Comparison of ENCODE assay signal across 17 cellular contexts in the genomic region with DNA sequence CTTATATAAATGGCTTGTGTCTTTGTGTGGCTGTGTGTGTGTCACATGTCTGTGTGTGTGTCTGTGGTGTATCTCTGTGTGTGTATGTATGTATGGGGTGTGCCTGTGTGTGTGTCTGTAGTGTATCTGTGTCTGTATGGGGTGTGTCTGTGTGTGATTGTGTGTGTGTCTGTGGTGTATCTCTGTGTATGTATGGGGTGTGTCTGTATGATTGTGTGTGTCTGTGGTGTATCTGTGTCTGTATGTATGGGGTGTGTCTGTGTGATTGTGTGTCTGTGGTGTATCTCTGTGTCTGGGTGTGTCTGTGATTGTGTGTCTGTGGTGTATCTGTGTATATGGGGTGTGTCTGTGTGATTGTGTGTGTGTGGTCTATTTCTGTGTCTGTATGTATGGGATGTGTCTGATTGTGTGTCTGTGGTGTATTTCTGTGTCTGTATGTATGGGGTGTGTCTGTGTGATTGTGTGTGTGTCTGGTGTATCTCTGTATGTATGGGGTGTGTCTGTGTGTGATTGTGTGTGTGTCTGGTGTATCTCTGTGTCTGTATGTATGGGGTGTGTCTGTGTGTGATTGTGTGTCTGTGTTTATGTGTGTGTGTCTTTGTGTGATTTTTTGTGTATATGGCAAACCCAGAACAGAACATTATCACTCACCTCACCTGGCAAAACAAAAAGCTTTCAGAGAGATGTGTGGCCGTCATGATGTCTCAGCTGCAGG.
"Had no signal": no experiment of that assay in that cellular context is flagged by ENCODE, and none has a peak within 500 bp of the region (broad histone marks: within the 10 kb centered on the region; RNA-seq: fewer than 3 reads in every experiment).

No MANE protein-coding gene starts in this region.

- DNase-seq: cortex of kidney; dorsolateral prefrontal cortex; effector CD8-positive, alpha-beta T cell; heart left ventricle; hippocampal formation; left colon; left ventricle myocardium superior; mesenchymal stem cell; midbrain; nephron progenitor cell; small intestine; stimulated activated CD4-positive, alpha-beta T cell treated with anti-CD3 and anti-CD28 coated beads, Interleukin-2, amount 100 ng/mL, for 48 hours; stimulated activated naive CD4-positive, alpha-beta T cell treated with Interleukin-2 at 50 U/mL for 16 hours; uterus had no signal

- H3K4me3 ChIP-seq: dorsolateral prefrontal cortex, heart left ventricle, lung, right atrium auricular region, uterus had no signal

- ATAC-seq: heart left ventricle, left colon, left ventricle myocardium superior had no signal

- FAIRE-seq: frontal cortex, small intestine had no signal
